23 cellular contexts compared by ENCODE assay signal in the genomic region with DNA sequence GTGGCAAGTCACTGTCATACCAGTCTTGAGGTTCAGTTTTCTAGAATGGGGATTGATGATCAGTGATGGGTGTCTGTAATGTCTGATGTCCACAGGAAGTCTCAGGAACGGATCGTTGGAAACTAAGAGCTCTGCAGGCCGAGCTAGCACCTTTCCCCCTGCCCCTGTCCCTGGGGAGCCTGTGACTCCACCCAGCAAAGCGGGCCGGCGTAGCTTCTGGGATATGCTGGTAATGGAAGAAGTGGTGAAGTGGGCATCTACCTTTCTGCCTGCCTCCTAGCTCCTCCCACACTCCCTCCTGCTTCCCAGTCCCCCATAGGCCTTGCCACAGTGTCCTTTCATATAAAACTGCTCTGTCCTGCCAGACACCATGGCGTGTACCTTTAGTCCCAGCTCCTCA. TPM values are rescaled to one million over a fixed set of nuclear protein-coding genes. Genes with fewer than 3 reads are reported as not detected.
DNase-seq lines count a peak whose midpoint lies in the region; ATAC-seq and TF ChIP-seq lines count a peak whose summit lies in the region.
"Had no signal": no experiment of that assay in that cellular context is flagged by ENCODE, and none has a peak within 500 bp of the region (broad histone marks: within the 10 kb centered on the region; RNA-seq: fewer than 3 reads in every experiment).

No MANE protein-coding gene starts in this region.

- H3K27me3 ChIP-seq in endodermal cell (ENCODE audit: control insufficient read depth, insufficient read depth, low read length, poor library complexity, severe bottlenecking) (no peaks in the 10 kb centered on the region), stomach (no peaks in the 10 kb centered on the region), prostate gland (replicated peaks; ENCODE audit: insufficient read depth) (no peaks in the 10 kb centered on the region)
- H3K27me3 ChIP-seq: BLaER1 treated with 17β-estradiol and CSF1 and Interleukin-3, amounts not matched to agents 10 nM and 100 nM; foreskin keratinocyte; right atrium auricular region; suprapubic skin had no signal

- 87 to 90% methylated on average over 3 to 6 of the region's 7 CpGs for WGBS in endodermal cell (ENCODE audit: insufficient coverage in 1 of 2, insufficient read length in 1 of 2), 2 experiments
- WGBS in stomach, 5 donors, result 84 to 96% (median 91%) methylated on average over 7 of the region's 7 CpGs
- 88% methylated on average over 7 of the region's 7 CpGs for WGBS in prostate gland

- TF ChIP-seq POLR2A in stomach (IDR thresholded peaks at IDR 0.05) (no peak), prostate gland (IDR thresholded peaks at IDR 0.05) (no peak)

- ATAC-seq in activated CD8-positive, alpha-beta memory T cell treated with anti-CD3 and anti-CD28 coated beads, Interleukin-2, amount 10 ng/mL, durations not matched to agents 7 days and 5 days, result no peak
- ATAC-seq: foreskin keratinocyte, GM12878 had no signal

- no peaks in the 10 kb centered on the region for H3K4me1 ChIP-seq in endodermal cell (ENCODE audit: control insufficient read depth, insufficient read depth, low read length)
- peaks cover 2 to 16% (median 7%) of the 10 kb centered on the region in 4 donors for H3K4me1 ChIP-seq in stomach
- no peaks in the 10 kb centered on the region for H3K4me1 ChIP-seq in prostate gland (replicated peaks)
- H3K4me1 ChIP-seq: BLaER1 treated with 17β-estradiol and CSF1 and Interleukin-3, amounts not matched to agents 10 nM and 100 nM; foreskin keratinocyte had no signal

- peak; percentile 28 for DNase-seq in activated CD8-positive, alpha-beta memory T cell treated with anti-CD3 and anti-CD28 coated beads, Interleukin-2, amount 50 U/mL, for 48 hours
- no peak for DNase-seq in activated CD8-positive, alpha-beta memory T cell treated with anti-CD3 and anti-CD28 coated beads, Interleukin-2, amount 10 ng/mL, durations not matched to agents 7 days and 5 days
- DNase-seq in NCI-H1436 treated with DMSO at 0.1 percent for 48 hours (lab: John Stamatoyannopoulos, UW), result peak; percentile 74
- DNase-seq in endodermal cell, result peak; percentile 28
- DNase-seq in stomach, result peak; percentile 13
- no peak for DNase-seq in mesothelial cell of epicardium (ENCODE audit: low spot score in 2 of 2, unreplicated experiment in 2 of 2)
- no peak for DNase-seq in prostate gland (ENCODE audit: low spot score)
- no peak for DNase-seq in T-helper 1 cell
- DNase-seq: activated naive CD4-positive, alpha-beta T cell treated with Interleukin-2 at 50 U/mL for 16 hours; activated T-cell treated with anti-CD3 and anti-CD28 coated beads for 4 hours; aorta; DMS 273 treated with DMSO at 0.1 percent for 48 hours; erythroblast; foreskin keratinocyte; GM23248; hippocampal formation; KBM-7; NCI-H82 had no signal

- intact Hi-C loops in stomach (cut with DNase I; ENCODE audit: low total_unique reads) (no loop called here), prostate gland (cut with DNase I) (no loop called here)

- H3K4me3 Mint-ChIP-seq in activated CD8-positive, alpha-beta memory T cell treated with anti-CD3 and anti-CD28 coated beads, Interleukin-2, amount 10 ng/mL, durations not matched to agents 7 days and 5 days, result no peak overlapping the region
- H3K4me3 Mint-ChIP-seq in endodermal cell (no peak overlapping the region), mesothelial cell of epicardium (no peak overlapping the region)
- H3K4me3 Mint-ChIP-seq: central memory CD8-positive, alpha-beta T cell had no signal

- H3K36me3 ChIP-seq in endodermal cell (ENCODE audit: control insufficient read depth, insufficient read depth, low read length), result peaks cover 33% of the 10 kb centered on the region
- peaks cover 35 to 100% (median 92%) of the 10 kb centered on the region in 4 donors for H3K36me3 ChIP-seq in stomach
- peaks cover 0 to 12% of the 10 kb centered on the region in 2 donors for H3K36me3 ChIP-seq in prostate gland

- no peak overlapping the region for H3K9ac ChIP-seq in endodermal cell (ENCODE audit: extremely low read depth, low read length, poor library complexity, severe bottlenecking)
- H3K9ac ChIP-seq: BLaER1 treated with 17β-estradiol and CSF1 and Interleukin-3, amounts not matched to agents 10 nM and 100 nM; GM23248 had no signal

- no peaks in the 10 kb centered on the region for H3K27me3 Mint-ChIP-seq in activated CD8-positive, alpha-beta memory T cell treated with anti-CD3 and anti-CD28 coated beads, Interleukin-2, amount 10 ng/mL, durations not matched to agents 7 days and 5 days
- H3K27me3 Mint-ChIP-seq in endodermal cell (ENCODE audit: insufficient read depth) (no peaks in the 10 kb centered on the region), mesothelial cell of epicardium (ENCODE audit: low read depth) (no peaks in the 10 kb centered on the region)
- H3K27me3 Mint-ChIP-seq: central memory CD8-positive, alpha-beta T cell had no signal

- H3K36me3 Mint-ChIP-seq in activated CD8-positive, alpha-beta memory T cell treated with anti-CD3 and anti-CD28 coated beads, Interleukin-2, amount 10 ng/mL, durations not matched to agents 7 days and 5 days, result peaks cover 3% of the 10 kb centered on the region
- H3K36me3 Mint-ChIP-seq in endodermal cell (ENCODE audit: low read depth) (peaks cover 65% of the 10 kb centered on the region), mesothelial cell of epicardium (peaks cover 28% of the 10 kb centered on the region)

- no peaks in the 10 kb centered on the region for H3K9me3 ChIP-seq in endodermal cell (ENCODE audit: control insufficient read depth, low read length)
- no peaks in the 10 kb centered on the region for H3K9me3 ChIP-seq in stomach
- no peaks in the 10 kb centered on the region for H3K9me3 ChIP-seq in prostate gland
- H3K9me3 ChIP-seq: BLaER1 treated with 17β-estradiol and CSF1 and Interleukin-3, amounts not matched to agents 10 nM and 100 nM; right atrium auricular region; suprapubic skin had no signal

- H3K9me3 Mint-ChIP-seq in activated CD8-positive, alpha-beta memory T cell treated with anti-CD3 and anti-CD28 coated beads, Interleukin-2, amount 10 ng/mL, durations not matched to agents 7 days and 5 days (ENCODE audit: low read depth), result no peaks in the 10 kb centered on the region
- H3K9me3 Mint-ChIP-seq in endodermal cell, result no peaks in the 10 kb centered on the region
- no peaks in the 10 kb centered on the region for H3K9me3 Mint-ChIP-seq in mesothelial cell of epicardium
- H3K9me3 Mint-ChIP-seq: central memory CD8-positive, alpha-beta T cell had no signal

- H3K4me1 Mint-ChIP-seq in activated CD8-positive, alpha-beta memory T cell treated with anti-CD3 and anti-CD28 coated beads, Interleukin-2, amount 10 ng/mL, durations not matched to agents 7 days and 5 days, result no peaks in the 10 kb centered on the region
- H3K4me1 Mint-ChIP-seq in endodermal cell, result peaks cover 9% of the 10 kb centered on the region
- peaks cover 15% of the 10 kb centered on the region for H3K4me1 Mint-ChIP-seq in mesothelial cell of epicardium
- H3K4me1 Mint-ChIP-seq: central memory CD8-positive, alpha-beta T cell had no signal

- no peak overlapping the region for H3K4me3 ChIP-seq in endodermal cell (ENCODE audit: low read length)
- H3K4me3 ChIP-seq in stomach, result no peak overlapping the region
- H3K4me3 ChIP-seq in prostate gland, result no peak overlapping the region
- H3K4me3 ChIP-seq: BLaER1 treated with 17β-estradiol and CSF1 and Interleukin-3, amounts not matched to agents 10 nM and 100 nM; GM12878; GM23248; right atrium auricular region; suprapubic skin had no signal

- H3K27ac Mint-ChIP-seq in activated CD8-positive, alpha-beta memory T cell treated with anti-CD3 and anti-CD28 coated beads, Interleukin-2, amount 10 ng/mL, durations not matched to agents 7 days and 5 days, result no peak overlapping the region
- no peak overlapping the region for H3K27ac Mint-ChIP-seq in endodermal cell
- no peak overlapping the region for H3K27ac Mint-ChIP-seq in mesothelial cell of epicardium

- CTCF ChIA-PET in activated CD8-positive, alpha-beta memory T cell treated with anti-CD3 and anti-CD28 coated beads, Interleukin-2, amount 10 ng/mL, durations not matched to agents 7 days and 5 days (lab: Charles Lee), result interaction anchor here (1.5 kb wide), 1 partner anchor 26 kb away, joined by 3 read pairs; no protein-coding TSS in a partner anchor

- TF ChIP-seq EP300 in stomach (IDR thresholded peaks at IDR 0.05), result no peak

- H3K27ac ChIP-seq in endodermal cell (ENCODE audit: low read depth, low read length) (no peak overlapping the region), stomach (no peak overlapping the region), prostate gland (no peak overlapping the region)
- H3K27ac ChIP-seq: BLaER1 treated with 17β-estradiol and CSF1 and Interleukin-3, amounts not matched to agents 10 nM and 100 nM; foreskin keratinocyte; GM23248; right atrium auricular region; suprapubic skin had no signal

- no peak for TF ChIP-seq CTCF in endodermal cell (conservative IDR thresholded peaks at IDR 0.05)
- TF ChIP-seq CTCF in stomach (IDR thresholded peaks at IDR 0.05), result no peak
- no peak for TF ChIP-seq CTCF in mesothelial cell of epicardium (IDR thresholded peaks at IDR 0.05; ENCODE audit: unreplicated experiment)
- no peak for TF ChIP-seq CTCF in prostate gland (IDR thresholded peaks at IDR 0.05)

RNA-seq across cellular contexts. Expression of gene HYI, which starts 13.4 kb away (rescaled TPM):
- total RNA-seq in activated CD8-positive, alpha-beta memory T cell treated with anti-CD3 and anti-CD28 coated beads, Interleukin-2, amount 10 ng/mL, durations not matched to agents 7 days and 5 days, result 1 to 10 TPM; 7.1 to 8.0 TPM
- 10 to 100 TPM; 34.4 to 34.8 TPM for total RNA-seq in endodermal cell
- polyA plus RNA-seq in endodermal cell (2013, experiment 1 of 2), result 29.7 TPM
- 25.6 TPM for polyA plus RNA-seq in endodermal cell (2013, experiment 2 of 2)
- total RNA-seq in stomach, result 10 to 100 TPM; 24.4 to 77.6 (median 43.6) TPM
- 100 to 1,000 TPM in 2 of 3 donors, 10 to 100 TPM in 1; 64.2 to 173 (median 143) TPM for polyA plus RNA-seq in stomach
- total RNA-seq in mesothelial cell of epicardium, result 35.7 to 41.2 TPM (median 37.5 TPM) in 3 replicates
- 100 to 1,000 TPM in 1 of 2 donors, 10 to 100 TPM in 1; 67.7 to 104 TPM for total RNA-seq in prostate gland

RNA-seq across cellular contexts. Expression of gene SZT2, which starts 50.7 kb away (rescaled TPM):
- 10 to 100 TPM; 52.2 to 60.2 TPM for total RNA-seq in activated CD8-positive, alpha-beta memory T cell treated with anti-CD3 and anti-CD28 coated beads, Interleukin-2, amount 10 ng/mL, durations not matched to agents 7 days and 5 days
- total RNA-seq in endodermal cell (10 to 100 TPM; 55.6 to 59.7 TPM), stomach (10 to 100 TPM; 49.6 to 69.3 (median 56.7) TPM), mesothelial cell of epicardium (80.1 to 97.4 TPM (median 83.7 TPM) in 3 replicates), prostate gland (10 to 100 TPM; 30.3 to 76.9 TPM)
- 13.6 TPM for polyA plus RNA-seq in endodermal cell (2013, experiment 1 of 2)
- polyA plus RNA-seq in endodermal cell (2013, experiment 2 of 2), result 12.3 TPM
- polyA plus RNA-seq in stomach, result 10 to 100 TPM in 1 of 3 donors, 1 to 10 TPM in 2; 4.9 to 10.2 (median 9.3) TPM

RNA-seq across cellular contexts. Expression of gene MED8, which starts 50.8 kb away (rescaled TPM):
- 10 to 100 TPM; 38.7 to 43.6 TPM for total RNA-seq in activated CD8-positive, alpha-beta memory T cell treated with anti-CD3 and anti-CD28 coated beads, Interleukin-2, amount 10 ng/mL, durations not matched to agents 7 days and 5 days
- total RNA-seq in endodermal cell (10 to 100 TPM; 16.1 to 18.8 TPM), stomach (10 to 100 TPM in 4 of 5 donors, 1 to 10 TPM in 1; 5.8 to 52.2 (median 29.6) TPM), mesothelial cell of epicardium (29.8 to 32.4 TPM (median 30.4 TPM) in 3 replicates), prostate gland (10 to 100 TPM; 36.9 to 43.2 TPM)
- 21.9 TPM for polyA plus RNA-seq in endodermal cell (2013, experiment 1 of 2)
- 20.6 TPM for polyA plus RNA-seq in endodermal cell (2013, experiment 2 of 2)
- polyA plus RNA-seq in stomach, result 10 to 100 TPM; 28.3 to 46.1 (median 30.6) TPM

Comparison
In these comparisons a context has a peak if more than half of its experiments do, and no peak if none do; other contexts are left out.
1. DNase-seq: peak in activated CD8-positive, alpha-beta memory T cell treated with anti-CD3 and anti-CD28 coated beads, Interleukin-2, amount 50 U/mL, for 48 hours (single experiment), NCI-H1436 treated with DMSO at 0.1 percent for 48 hours (single experiment), endodermal cell (single experiment) and stomach (single experiment); none in activated CD8-positive, alpha-beta memory T cell treated with anti-CD3 and anti-CD28 coated beads, Interleukin-2, amount 10 ng/mL, durations not matched to agents 7 days and 5 days (single experiment), mesothelial cell of epicardium (0 of 2), prostate gland (single experiment) and T-helper 1 cell (0 of 5).